In genomic region chr13:78608254-78608704, GRCh38 we compare ENCODE assay signal across 2 cellular contexts.
TF ChIP-seq lines count a peak whose summit lies in the region.

No MANE protein-coding gene starts in this region.

TF ChIP-seq in H1, 55 proteins besides CTCF, POLR2A, EP300 and RAD21:
- TF ChIP-seq ATF2 (IDR thresholded peaks at IDR 0.05; ENCODE audit: low read length) (no peak), RNF2 (IDR thresholded peaks at IDR 0.05; ENCODE audit: borderline replicate concordance, low read depth, low read length, missing control alignments, poor library complexity, severe bottlenecking) (peak; percentile 83), CBX8 (IDR thresholded peaks at IDR 0.05; ENCODE audit: borderline replicate concordance, low read depth, low read length) (peak; percentile 27; the same call in 1 of the 2 replicates)
TF ChIP-seq in H1: peak in this region for 2.

TF ChIP-seq in neural cell, 6 proteins besides CTCF, POLR2A, EP300 and RAD21:
- TF ChIP-seq MXI1 (conservative IDR thresholded peaks at IDR 0.05; ENCODE audit: poor library complexity, severe bottlenecking): no peak
- TF ChIP-seq TAF1 (IDR thresholded peaks at IDR 0.05; ENCODE audit: low read depth): no peak
- no peak for TF ChIP-seq SMC3 (conservative IDR thresholded peaks at IDR 0.05; ENCODE audit: poor library complexity)
- TF ChIP-seq EZH2 (IDR thresholded peaks at IDR 0.05; ENCODE audit: borderline replicate concordance, insufficient read depth, low read length, poor library complexity, severe bottlenecking): no peak
- no peak for TF ChIP-seq REST (IDR thresholded peaks at IDR 0.05; ENCODE audit: borderline replicate concordance)
- no peak for TF ChIP-seq POLR2AphosphoS5 (IDR thresholded peaks at IDR 0.05)
